ENCODE assay signal across 1 cellular context in the genomic region with DNA sequence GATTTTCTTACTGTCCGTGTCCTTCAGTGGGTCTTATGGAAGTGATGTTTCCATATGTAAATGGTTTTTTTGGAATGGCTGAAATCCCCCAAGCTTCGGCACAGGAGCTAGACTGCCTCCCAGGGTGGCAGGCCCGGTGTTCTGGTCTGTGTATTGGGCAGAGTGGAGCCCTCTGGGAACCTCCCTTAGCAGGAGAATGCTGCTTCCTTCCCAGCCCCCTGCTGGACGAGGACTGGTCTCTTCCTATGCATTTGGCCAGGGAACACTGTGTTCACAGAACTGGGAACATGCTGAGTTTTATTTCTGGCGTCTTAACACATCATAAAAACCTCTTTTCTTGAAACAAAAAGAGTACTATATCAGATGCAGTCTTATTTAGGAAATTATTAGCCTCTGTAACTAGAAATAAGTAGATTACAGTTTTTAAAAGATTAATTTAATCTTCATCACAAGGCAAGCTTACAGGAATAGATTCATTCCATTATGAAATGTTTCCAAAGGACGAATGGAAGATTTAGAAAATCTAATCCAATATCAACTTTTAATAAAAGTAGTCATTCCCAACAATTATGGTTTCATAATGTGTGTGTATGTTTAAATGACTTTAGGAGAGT.
TF ChIP-seq lines count a peak whose summit lies in the region.

No MANE protein-coding gene starts in this region.

TF ChIP-seq in SK-N-SH treated with all-trans-retinoic acid at 6 μM for 48 hours, 23 proteins besides CTCF, POLR2A, EP300 and RAD21 (continued from another document):
- no peak for TF ChIP-seq ZFP30 (CRISPR knock-in tag; IDR thresholded peaks at IDR 0.05)
